ENCODE assay signal across 16 cellular contexts in the genomic region with DNA sequence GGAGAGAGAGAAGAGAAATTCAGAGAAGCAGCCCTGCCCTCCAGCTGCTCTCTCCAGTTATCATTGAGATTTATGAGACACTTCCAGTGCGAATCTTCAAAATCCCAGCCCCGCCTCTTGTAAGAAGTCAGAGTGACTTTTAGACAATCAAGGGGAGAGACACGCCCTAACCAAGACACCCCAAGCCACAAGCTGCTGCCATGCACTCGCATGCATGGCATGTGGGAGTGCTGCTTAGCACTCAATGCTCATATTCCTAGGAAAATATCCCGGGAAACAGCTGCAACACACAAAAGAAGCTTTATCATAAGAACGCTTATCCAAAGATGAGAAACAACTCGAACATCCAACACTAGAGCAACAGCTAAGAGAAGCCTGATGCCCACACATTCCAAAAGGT.
DNase-seq lines count a peak whose midpoint lies in the region; FAIRE-seq and TF ChIP-seq lines count a peak whose summit lies in the region.
"Had no signal": no experiment of that assay in that cellular context is flagged by ENCODE, and none has a peak within 500 bp of the region (broad histone marks: within the 10 kb centered on the region; RNA-seq: fewer than 3 reads in every experiment).

No MANE protein-coding gene starts in this region.

- FAIRE-seq in H54 (lab: Jason Lieb, UNC), result no peak
- FAIRE-seq: GM19239 had no signal

- peak; percentile 3 for DNase-seq in NCI-H226
- peak; percentile 24 for DNase-seq in amniotic epithelial cell (ENCODE audit: low read depth)
- DNase-seq in dorsolateral prefrontal cortex, result no peak
- no peak for DNase-seq in prostate gland (ENCODE audit: low spot score)
- DNase-seq in H54 (ENCODE audit: insufficient read length, low spot score), result no peak
- DNase-seq in cerebellar nuclear complex (lab: John Stamatoyannopoulos, UW), result no peak
- no peak for DNase-seq in A673 (ENCODE audit: low spot score)
- DNase-seq: CD4-positive, alpha-beta T cell; EL; HCEC 1CT; MV-4-11; NCI-H1417; NCI-H1930; NCI-H510A treated with DMSO at 0.1 percent for 48 hours; PC-9 had no signal

- H3K27me3 ChIP-seq in dorsolateral prefrontal cortex (no peaks in the 10 kb centered on the region), prostate gland (replicated peaks; ENCODE audit: insufficient read depth) (no peaks in the 10 kb centered on the region), A673 (replicated peaks; ENCODE audit: insufficient read depth, low read depth, low read length, poor library complexity) (no peaks in the 10 kb centered on the region)

- intact Hi-C loops in dorsolateral prefrontal cortex (cut with DNase I) (no loop called here), prostate gland (cut with DNase I) (loop anchor here (10.0 kb wide), 1 partner anchor 150 kb away; no protein-coding TSS in a partner anchor), A673 (cut with micrococcal nuclease; ENCODE audit: unreplicated experiment) (no loop called here)

- H3K4me1 ChIP-seq in prostate gland (replicated peaks) (no peaks in the 10 kb centered on the region), A673 (ENCODE audit: insufficient read depth, low read length, poor library complexity, severe bottlenecking) (no peaks in the 10 kb centered on the region)

- TF ChIP-seq CTCF in dorsolateral prefrontal cortex (IDR thresholded peaks at IDR 0.05 in 54 of 56, conservative IDR thresholded peaks at IDR 0.05 in 2 of 56; ENCODE audit: low read depth in 1 of 56, partially characterized antibody in 56 of 56), result no peak
- TF ChIP-seq CTCF in prostate gland (IDR thresholded peaks at IDR 0.05), result no peak
- no peak for TF ChIP-seq CTCF in A673 (conservative IDR thresholded peaks at IDR 0.05; ENCODE audit: low read depth, low read length)

- POLR2A ChIA-PET in A673 (lab: Charles Lee; ENCODE audit: low non-redundant PET), result no interaction called here

- no peak overlapping the region for H3K4me3 ChIP-seq in dorsolateral prefrontal cortex
- no peak overlapping the region for H3K4me3 ChIP-seq in prostate gland
- no peak overlapping the region for H3K4me3 ChIP-seq in A673 (ENCODE audit: low read depth, low read length, poor library complexity, severe bottlenecking)
- H3K4me3 ChIP-seq: PC-9 had no signal

- CTCF ChIA-PET in A673 (lab: Charles Lee), result no interaction called here

- no TSS peak for BruUV-seq in A673 (replicated peaks; lab: Mats Ljungman, UMichigan)

- H3K36me3 ChIP-seq in prostate gland, result peaks cover 0 to 3% of the 10 kb centered on the region in 2 donors
- H3K36me3 ChIP-seq in A673 (ENCODE audit: insufficient read depth, low read length, poor library complexity, severe bottlenecking), result peaks cover 18% of the 10 kb centered on the region

- TF ChIP-seq POLR2A in prostate gland (IDR thresholded peaks at IDR 0.05), result no peak
- TF ChIP-seq POLR2A in H54 (IDR thresholded peaks at IDR 0.05; ENCODE audit: low read depth, low read length), result no peak

- H3K27ac ChIP-seq in dorsolateral prefrontal cortex, result peak overlapping the region in 42 of 59 donors; percentile 4 to 73 (median 48)
- peak overlapping the region; percentile 22 to 54 for H3K27ac ChIP-seq in prostate gland
- H3K27ac ChIP-seq in A673 (ENCODE audit: low read depth, low read length, poor library complexity, severe bottlenecking), result no peak overlapping the region
- H3K27ac ChIP-seq: PC-9 had no signal

- H3K9me3 ChIP-seq in prostate gland (no peaks in the 10 kb centered on the region), A673 (ENCODE audit: low read depth, low read length, poor library complexity, severe bottlenecking) (no peaks in the 10 kb centered on the region)

- WGBS in prostate gland, result 74% methylated on average over 7 of the region's 7 CpGs

Comparison
In these comparisons a context has a peak if more than half of its experiments do, and no peak if none do; other contexts are left out.
1. DNase-seq: peak in NCI-H226 (single experiment) and amniotic epithelial cell (single experiment); none in dorsolateral prefrontal cortex (0 of 10), prostate gland (single experiment), H54 (single experiment), cerebellar nuclear complex (0 of 2) and A673 (single experiment).